16 cellular contexts compared by ENCODE assay signal in genomic region chr13:28558567-28558966, GRCh38.
DNase-seq lines count a peak whose midpoint lies in the region; FAIRE-seq and TF ChIP-seq lines count a peak whose summit lies in the region.
"Had no signal": no experiment of that assay in that cellular context is flagged by ENCODE, and none has a peak within 500 bp of the region (broad histone marks: within the 10 kb centered on the region; RNA-seq: fewer than 3 reads in every experiment).

No MANE protein-coding gene starts in this region.

- H3K4me2 ChIP-seq in mammary epithelial cell (ENCODE audit: insufficient read depth, low read depth, low read length): no peak overlapping the region
- peak overlapping the region; percentile 40 for H3K4me2 ChIP-seq in endothelial cell of umbilical vein (ENCODE audit: insufficient read depth, low read length)

- H3K36me3 ChIP-seq in breast epithelium (no peaks in the 10 kb centered on the region), mammary epithelial cell (ENCODE audit: insufficient read depth, low read length) (no peaks in the 10 kb centered on the region), endothelial cell of umbilical vein (ENCODE audit: control insufficient read depth in 2 of 2, extremely low read depth in 1 of 2, insufficient read depth in 2 of 2, low read length in 2 of 2) (no peaks in the 10 kb centered on the region), mesodermal cell (ENCODE audit: control insufficient read depth, insufficient read depth, low read length) (no peaks in the 10 kb centered on the region)
- H3K36me3 ChIP-seq: adrenal gland, esophagus squamous epithelium had no signal

- H3K27me3 ChIP-seq in breast epithelium: no peaks in the 10 kb centered on the region
- no peaks in the 10 kb centered on the region for H3K27me3 ChIP-seq in mammary epithelial cell (ENCODE audit: insufficient read depth, low read length)
- H3K27me3 ChIP-seq in endothelial cell of umbilical vein (ENCODE audit: control insufficient read depth in 2 of 2, insufficient read depth in 2 of 2, low read length in 2 of 2): no peaks in the 10 kb centered on the region
- H3K27me3 ChIP-seq: adrenal gland had no signal

- H3K9me3 ChIP-seq in breast epithelium (no peaks in the 10 kb centered on the region), mammary epithelial cell (replicated peaks; ENCODE audit: insufficient read depth, low read length) (no peaks in the 10 kb centered on the region), endothelial cell of umbilical vein (replicated peaks; ENCODE audit: control insufficient read depth, insufficient read depth, low read length) (no peaks in the 10 kb centered on the region), mesodermal cell (ENCODE audit: control insufficient read depth, low read length) (no peaks in the 10 kb centered on the region)
- H3K9me3 ChIP-seq: adrenal gland, esophagus squamous epithelium had no signal

- H3K9ac ChIP-seq in mammary epithelial cell (ENCODE audit: insufficient read depth, low read length) (no peak overlapping the region), endothelial cell of umbilical vein (replicated peaks; ENCODE audit: extremely low read depth, insufficient read depth, low read length) (no peak overlapping the region)

- H2AFZ ChIP-seq in mammary epithelial cell (ENCODE audit: low read depth, low read length) (no peak overlapping the region), endothelial cell of umbilical vein (ENCODE audit: low read depth, low read length) (peak overlapping the region; percentile 49)

- no peak for FAIRE-seq in endothelial cell of umbilical vein (lab: Jason Lieb, UNC)
- FAIRE-seq in frontal cortex (lab: Jason Lieb, UNC): no peak
- FAIRE-seq: colon had no signal

- H3K9me1 ChIP-seq in endothelial cell of umbilical vein (replicated peaks; ENCODE audit: control insufficient read depth, extremely low read depth, insufficient read depth, low read length): no peaks in the 10 kb centered on the region

- H4K20me1 ChIP-seq in mammary epithelial cell (ENCODE audit: insufficient read depth, low read length): no peaks in the 10 kb centered on the region
- no peaks in the 10 kb centered on the region for H4K20me1 ChIP-seq in endothelial cell of umbilical vein (replicated peaks; ENCODE audit: control insufficient read depth, extremely low read depth, insufficient read depth, low read length)

- H3K4me1 ChIP-seq in breast epithelium (no peaks in the 10 kb centered on the region), mammary epithelial cell (ENCODE audit: insufficient read depth, low read length) (no peaks in the 10 kb centered on the region), endothelial cell of umbilical vein (ENCODE audit: control insufficient read depth, extremely low read depth, insufficient read depth, low read length) (peaks cover 8% of the 10 kb centered on the region), mesodermal cell (ENCODE audit: control insufficient read depth, insufficient read depth, low read length, poor library complexity, severe bottlenecking) (peaks cover 19% of the 10 kb centered on the region)
- H3K4me1 ChIP-seq: adrenal gland had no signal

- TF ChIP-seq POLR2A in breast epithelium (IDR thresholded peaks at IDR 0.05) (no peak), endothelial cell of umbilical vein (IDR thresholded peaks at IDR 0.05; ENCODE audit: low read depth, low read length) (no peak)

- DNase-seq in breast epithelium (ENCODE audit: low spot score in 2 of 2) (no peak), mammary epithelial cell (no peak), endothelial cell of umbilical vein (ENCODE audit: low read depth, low spot score) (no peak), frontal cortex (ENCODE audit: low spot score in 2 of 2) (no peak), NCI-H146 (lab: John Stamatoyannopoulos, UW) (no peak), RKO (ENCODE audit: low spot score) (no peak)
- no peak for DNase-seq in stimulated activated naive CD4-positive, alpha-beta T cell (lab: John Stamatoyannopoulos, UW)
- DNase-seq: activated CD4-positive, alpha-beta memory T cell treated with anti-CD3 and anti-CD28 coated beads, Interleukin-2, amount 10 ng/mL, durations not matched to agents 7 days and 5 days; adrenal gland; esophagus squamous epithelium; hypothalamus; NCI-H1092; NCI-H345; occipital lobe had no signal

- WGBS in mammary epithelial cell (ENCODE audit: low coverage, missing lambda C conversion rate): 65% methylated on average over 6 of the region's 8 CpGs
- 94 to 98% methylated on average over 6 of the region's 8 CpGs for WGBS in mesodermal cell (ENCODE audit: insufficient coverage in 2 of 2), 2 experiments

- intact Hi-C loops in breast epithelium (cut with DNase I; ENCODE audit: low total_unique reads): no loop called here
- intact Hi-C loops in mammary epithelial cell (cut with micrococcal nuclease): no loop called here
- intact Hi-C loops in endothelial cell of umbilical vein (cut with micrococcal nuclease): loop anchor here (2.0 kb wide), 1 partner anchor 16 kb away; no protein-coding TSS in a partner anchor

- no TSS peak for BruUV-seq in mammary epithelial cell (replicated peaks; lab: Mats Ljungman, UMichigan)
- BruUV-seq in endothelial cell of umbilical vein (replicated peaks; lab: Mats Ljungman, UMichigan): TSS peak; percentile 62

- POLR2A ChIA-PET in endothelial cell of umbilical vein (lab: Charles Lee): no interaction called here

- TF ChIP-seq CTCF in breast epithelium (IDR thresholded peaks at IDR 0.05) (no peak), mammary epithelial cell (conservative IDR thresholded peaks at IDR 0.05 in 1 of 2, IDR thresholded peaks at IDR 0.05 in 1 of 2; ENCODE audit: extremely low read depth in 1 of 2, insufficient read depth in 1 of 2, low read depth in 1 of 2, low read length in 2 of 2) (no peak), endothelial cell of umbilical vein (IDR thresholded peaks at IDR 0.05; ENCODE audit: extremely low read depth in 1 of 2, insufficient read depth in 1 of 2, low read depth in 1 of 2, low read length in 2 of 2) (no peak)

- H3K79me2 ChIP-seq in mammary epithelial cell (ENCODE audit: insufficient read depth, low read length) (no peaks in the 10 kb centered on the region), endothelial cell of umbilical vein (ENCODE audit: control insufficient read depth, insufficient read depth, low read length) (no peaks in the 10 kb centered on the region)

- H3K4me3 ChIP-seq in breast epithelium: peak overlapping the region in 1 of 3 donors; percentile 11
- H3K4me3 ChIP-seq in mammary epithelial cell (replicated peaks in 1 of 3; ENCODE audit: insufficient read depth in 1 of 3, low read depth in 2 of 3, low read length in 3 of 3): no peak overlapping the region
- no peak overlapping the region for H3K4me3 ChIP-seq in endothelial cell of umbilical vein (replicated peaks in 1 of 3; ENCODE audit: insufficient read depth in 1 of 3, low read depth in 1 of 3, low read length in 3 of 3)
- no peak overlapping the region for H3K4me3 ChIP-seq in mesodermal cell (ENCODE audit: extremely low read depth, insufficient read depth, low read length, poor library complexity, severe bottlenecking)
- H3K4me3 ChIP-seq: adrenal gland, esophagus squamous epithelium had no signal

- in situ Hi-C loops in mammary epithelial cell (cut with MboI; ENCODE audit: low sequenced_read_pairs in 2 of 2): no loop called here

- CTCF ChIA-PET in mammary epithelial cell (lab: Charles Lee; ENCODE audit: low non-redundant PET) (no interaction called here), endothelial cell of umbilical vein (lab: Charles Lee) (no interaction called here)

- dilution Hi-C loops in mammary epithelial cell (cut with HindIII; ENCODE audit: low sequenced_read_pairs) (no loop called here), endothelial cell of umbilical vein (cut with MboI; ENCODE audit: extremely low pct_ligation_motif_present, low sequenced_read_pairs) (no loop called here)

- peak overlapping the region; percentile 85 for H3K27ac ChIP-seq in breast epithelium
- no peak overlapping the region for H3K27ac ChIP-seq in mammary epithelial cell (ENCODE audit: insufficient read depth, low read depth, low read length)
- H3K27ac ChIP-seq in endothelial cell of umbilical vein (ENCODE audit: insufficient read depth, low read depth, low read length): peak overlapping the region; percentile 30
- peak overlapping the region; percentile 89 for H3K27ac ChIP-seq in mesodermal cell (ENCODE audit: low read depth, low read length, severe bottlenecking)

TF ChIP-seq in endothelial cell of umbilical vein, 7 proteins besides CTCF, POLR2A, EP300 and RAD21:
- no peak for TF ChIP-seq POLR2AphosphoS5 (IDR thresholded peaks at IDR 0.05; ENCODE audit: insufficient read depth, low read depth, low read length)
- TF ChIP-seq GATA2 (IDR thresholded peaks at IDR 0.05; ENCODE audit: insufficient read depth, insufficient read length, low read depth, low read length): no peak
- TF ChIP-seq MYC (IDR thresholded peaks at IDR 0.05; ENCODE audit: low read depth, low read length): no peak
- TF ChIP-seq JUN (IDR thresholded peaks at IDR 0.05; ENCODE audit: borderline replicate concordance, insufficient read depth, insufficient read length, low read depth): no peak
- TF ChIP-seq FOS (IDR thresholded peaks at IDR 0.05; ENCODE audit: borderline replicate concordance, insufficient read depth, low read length): no peak
- no peak for TF ChIP-seq EZH2 (IDR thresholded peaks at IDR 0.05; ENCODE audit: borderline replicate concordance, low read depth, low read length, severe bottlenecking)
- no peak for TF ChIP-seq MAX (IDR thresholded peaks at IDR 0.05; ENCODE audit: insufficient read depth, insufficient read length)
